Comparison of ENCODE assay signal across 20 cellular contexts in genomic region chr16:31286421-31287032, GRCh38. TPM values are rescaled to one million over a fixed set of nuclear protein-coding genes. Genes with fewer than 3 reads are reported as not detected.
DNase-seq lines count a peak whose midpoint lies in the region; ATAC-seq, FAIRE-seq and TF ChIP-seq lines count a peak whose summit lies in the region.
"Had no signal": no experiment of that assay in that cellular context is flagged by ENCODE, and none has a peak within 500 bp of the region (broad histone marks: within the 10 kb centered on the region; RNA-seq: fewer than 3 reads in every experiment).

No MANE protein-coding gene starts in this region.

- RAD21 ChIA-PET in GM12878 (lab: Charles Lee; ENCODE audit: unreplicated experiment) = no interaction called here

- H3K27ac Mint-ChIP-seq in nephron progenitor cell = no peak overlapping the region
- H3K27ac Mint-ChIP-seq: activated B cell treated with CpG ODN at 0.5 μM for 24 hours; activated CD8-positive, alpha-beta memory T cell treated with anti-CD3 and anti-CD28 coated beads, Interleukin-2, amount 10 ng/mL, durations not matched to agents 7 days and 5 days had no signal

- TF ChIP-seq CTCF in GM12878 (IDR thresholded peaks at IDR 0.05 in 2 of 3, conservative IDR thresholded peaks at IDR 0.05 in 1 of 3; ENCODE audit: control insufficient read depth in 2 of 3, extremely low read depth in 1 of 3, insufficient read depth in 1 of 3, low read depth in 3 of 3, low read length in 3 of 3) = no peak
- TF ChIP-seq CTCF in nephron progenitor cell (IDR thresholded peaks at IDR 0.05) = no peak

- H3K4me1 Mint-ChIP-seq in nephron progenitor cell = no peaks in the 10 kb centered on the region

- no peaks in the 10 kb centered on the region for H4K20me1 ChIP-seq in GM12878 (ENCODE audit: control insufficient read depth, insufficient read depth)

- no peak overlapping the region for H3K4me3 Mint-ChIP-seq in nephron progenitor cell
- H3K4me3 Mint-ChIP-seq: activated B cell treated with CpG ODN at 0.5 μM for 24 hours; activated CD8-positive, alpha-beta memory T cell treated with anti-CD3 and anti-CD28 coated beads, Interleukin-2, amount 10 ng/mL, durations not matched to agents 7 days and 5 days had no signal

- H3K27me3 Mint-ChIP-seq in nephron progenitor cell (ENCODE audit: low read depth, poor library complexity) = peaks cover 7% of the 10 kb centered on the region
- H3K27me3 Mint-ChIP-seq: activated B cell treated with CpG ODN at 0.5 μM for 24 hours had no signal

- no peak for TF ChIP-seq RAD21 in GM12878 (IDR thresholded peaks at IDR 0.05; ENCODE audit: insufficient read depth, low read depth, low read length)

- intact Hi-C loops in GM12878 (cut with micrococcal nuclease; ENCODE audit: unreplicated experiment) = loop anchor here (2.0 to 5.0 kb wide), 2 partner anchors 22 to 84 kb away; partner anchors contain the start of gene PYCARD
- intact Hi-C loops in left ventricle myocardium superior (cut with micrococcal nuclease) = no loop called here

- peaks cover 18% of the 10 kb centered on the region for H3K4me1 ChIP-seq in GM12878 (ENCODE audit: control insufficient read depth, insufficient read depth, low read length)
- H3K4me1 ChIP-seq: tibial artery had no signal

- H3K36me3 Mint-ChIP-seq in nephron progenitor cell (ENCODE audit: low read depth) = no peaks in the 10 kb centered on the region

- POLR2A ChIA-PET in GM12878 (lab: Charles Lee) = interaction anchor here (0.6 to 1.0 kb wide), 3 partner anchors 20 to 121 kb away, joined by 3 to 4 read pairs (median 3); no protein-coding TSS in a partner anchor

- peak overlapping the region; percentile 46 for H3K4me2 ChIP-seq in GM12878 (ENCODE audit: control insufficient read depth, insufficient read depth)

- in situ Hi-C loops in GM12878 (cut with MboI) = no loop called here

- no peaks in the 10 kb centered on the region for H3K27me3 ChIP-seq in GM12878 (replicated peaks in 1 of 2; ENCODE audit: control insufficient read depth in 2 of 2, insufficient read depth in 2 of 2, low read length in 1 of 2)
- H3K27me3 ChIP-seq: tibial artery had no signal

- peak overlapping the region; percentile 18; the same call in 1 of the 2 replicates for H3K4me3 ChIP-seq in GM12878
- H3K4me3 ChIP-seq: skin epidermis, tibial artery had no signal

- CTCF ChIA-PET in GM12878 (lab: Yijun Ruan, JAX) = interaction anchor here (0.9 to 1.6 kb wide), 2 partner anchors 22 to 47 kb away, joined by 3 to 4 read pairs; no protein-coding TSS in a partner anchor

- no peaks in the 10 kb centered on the region for H3K79me2 ChIP-seq in GM12878 (ENCODE audit: control insufficient read depth, insufficient read depth, low read length)

- no peaks in the 10 kb centered on the region for H3K36me3 ChIP-seq in GM12878 (ENCODE audit: control insufficient read depth in 2 of 2, insufficient read depth in 2 of 2, low read length in 1 of 2)

- TF ChIP-seq POLR2A in GM12878 (IDR thresholded peaks at IDR 0.05; ENCODE audit: low read depth, low read length) (no peak), GM12892 (IDR thresholded peaks at IDR 0.05; ENCODE audit: low read depth, low read length) (no peak)

- 31% methylated on average over 3 of the region's 3 CpGs for WGBS in GM12878 (ENCODE audit: insufficient coverage, insufficient replicate concordance, low lambda C conversion rate, missing lambda C conversion rate)

- H3K9me3 ChIP-seq in GM12878 (replicated peaks; ENCODE audit: control insufficient read depth, insufficient read depth, low read length) = peaks cover 4% of the 10 kb centered on the region; the same call in 1 of the 3 replicates

- H2AFZ ChIP-seq in GM12878 (ENCODE audit: control insufficient read depth, low read depth, low read length) = no peak overlapping the region

- H3K9me3 Mint-ChIP-seq in nephron progenitor cell = peaks cover 54% of the 10 kb centered on the region

- H3K27ac ChIP-seq in GM12878 (ENCODE audit: control insufficient read depth, insufficient read depth) = no peak overlapping the region
- H3K27ac ChIP-seq: skin epidermis, tibial artery had no signal

- FAIRE-seq in GM18507 (lab: Jason Lieb, UNC) (peak; percentile 54), GM12878 (lab: Jason Lieb, UNC) (peak; percentile 27), GM12892 (lab: Jason Lieb, UNC) (no peak)
- FAIRE-seq: endothelial cell of umbilical vein had no signal

- no peak overlapping the region for H3K9ac ChIP-seq in GM12878 (ENCODE audit: control insufficient read depth, insufficient read depth, low read length)

- SMC1A ChIA-PET in GM12878 (lab: Charles Lee; ENCODE audit: uncharacterized antibody, unreplicated experiment) = interaction anchor here (0.8 to 1.3 kb wide), 2 partner anchors 84 to 89 kb away, joined by 3 read pairs; partner anchors contain the start of gene PYCARD

- no TSS peak for BruUV-seq in GM12878 (replicated peaks; lab: Mats Ljungman, UMichigan)

- ATAC-seq in GM19395 (IDR thresholded peaks at IDR 0.05; ENCODE audit: unreplicated experiment) (peak; percentile 66), HG02885 (IDR thresholded peaks at IDR 0.05; ENCODE audit: poor library complexity, unreplicated experiment) (peak; percentile 67), GM12878 (peak; percentile 94), left ventricle myocardium superior (no peak)
- ATAC-seq: activated CD8-positive, alpha-beta memory T cell treated with anti-CD3 and anti-CD28 coated beads, Interleukin-2, amount 10 ng/mL, durations not matched to agents 7 days and 5 days; left lobe of liver; Right ventricle myocardium inferior had no signal

- TF ChIP-seq EP300 in GM12878 (IDR thresholded peaks at IDR 0.05; ENCODE audit: borderline replicate concordance in 1 of 2, control insufficient read depth in 1 of 2, low read depth in 2 of 2, low read length in 2 of 2) = no peak

- DNase-seq in GM18507 (ENCODE audit: extremely low spot score, insufficient read length, low read depth) (no peak), GM12878 (ENCODE audit: low read depth, low spot score) (peak; percentile 55), GM12892 (ENCODE audit: insufficient read length) (no peak), left ventricle myocardium superior (no peak), nephron progenitor cell (no peak)
- DNase-seq in activated CD8-positive, alpha-beta memory T cell treated with anti-CD3 and anti-CD28 coated beads, Interleukin-2, amount 50 U/mL, for 48 hours = no peak
- DNase-seq: activated B cell treated with CpG ODN at 0.5 μM for 24 hours; activated CD8-positive, alpha-beta memory T cell treated with anti-CD3 and anti-CD28 coated beads, Interleukin-2, amount 10 ng/mL, durations not matched to agents 7 days and 5 days; activated gamma-delta T cell treated with Interleukin-2 at 50 U/mL for 16 hours; amygdala; foreskin fibroblast; NCI-H226; stimulated activated CD4-positive, alpha-beta T cell treated with anti-CD3 and anti-CD28 coated beads, Interleukin-4, amount 100 ng/mL, for 4 hours; tibial artery had no signal

TF ChIP-seq in GM12878, 131 proteins besides CTCF, POLR2A, EP300 and RAD21 (continues in another document):
- TF ChIP-seq TARDBP (IDR thresholded peaks at IDR 0.05; ENCODE audit: borderline replicate concordance) (no peak), SREBF2 (IDR thresholded peaks at IDR 0.05; ENCODE audit: low read length) (no peak), IRF5 (IDR thresholded peaks at IDR 0.05; ENCODE audit: borderline replicate concordance) (no peak), GABPA (IDR thresholded peaks at IDR 0.05; ENCODE audit: low read depth) (no peak), MTA2 (IDR thresholded peaks at IDR 0.05; ENCODE audit: low read depth) (peak; percentile 98), HDAC2 (IDR thresholded peaks at IDR 0.05) (no peak), BCL3 (IDR thresholded peaks at IDR 0.05; ENCODE audit: borderline replicate concordance, insufficient read depth, low read depth, low read length, poor library complexity, severe bottlenecking) (no peak), TCF7 (IDR thresholded peaks at IDR 0.05; ENCODE audit: borderline replicate concordance) (no peak)

RNA-seq across cellular contexts. Expression of gene ITGAM, which starts 26.8 kb away (rescaled TPM):
- total RNA-seq in GM12878 (2013; cell fraction: nucleolus; rRNA removed) = 6.8 and 13.2 TPM in 2 replicates
- total RNA-seq in GM12878 (2014; rRNA removed) (17.8 and 19.9 TPM in 2 replicates), GM12878 (2014; rRNA removed; fragmentation: Illumina TruSeq; extraction: Trizol) (9.1 and 9.8 TPM in 2 replicates), GM12878 (2021) (18.3 and 19.0 TPM in 2 replicates), left ventricle myocardium superior (7.1 TPM)
- polyA plus RNA-seq in GM12878 (2011; ENCODE audit: low read depth) = 1.3 TPM
- polyA plus RNA-seq in GM12878 (2011; rRNA removed) (3.1 and 7.5 TPM in 2 replicates), GM12878 (2014; fragmentation: Illumina TruSeq; extraction: Trizol) (7.3 and 14.2 TPM in 2 replicates), GM12878 (2014; fragmentation: Nextera tagmentation; extraction: Ambion mirVana) (1 to 10 TPM in 1 of 2 experiments, under 1 TPM in 1; 0.97 to 1.6 TPM), GM12878 (2014; rRNA removed) (13.4 and 16.6 TPM in 2 replicates), GM12878 (2016; fragmentation: Nextera tagmentation; extraction: Ambion mirVana) (1 to 10 TPM; 3.8 to 4.4 TPM)
- polyA plus RNA-seq in GM12878 (2011; cell fraction: cytosol; rRNA removed) = 11.7 and 12.4 TPM in 2 replicates
- 34.7 and 36.1 TPM in 2 replicates for polyA plus RNA-seq in GM12878 (2011; cell fraction: nucleus; rRNA removed)
- 3.6 and 3.9 TPM in 2 replicates for polyA plus RNA-seq in GM12878 (2012)
- polyA minus RNA-seq in GM12878 (2011; rRNA and poly(A)+ RNA removed) = 10.2 and 10.3 TPM in 2 replicates
- 3.1 and 5.0 TPM in 2 replicates for polyA minus RNA-seq in GM12878 (2011; cell fraction: cytosol; rRNA and poly(A)+ RNA removed)
- polyA minus RNA-seq in GM12878 (2011; cell fraction: nucleus; rRNA and poly(A)+ RNA removed) = 7.1 and 10.6 TPM in 2 replicates
- 4.7 TPM for polyA plus RNA-seq in GM12892 (2012; ENCODE audit: missing spikeins)
- total RNA-seq: endothelial cell of umbilical vein had no signal
- polyA plus RNA-seq: endothelial cell of umbilical vein had no signal
